1 cellular context compared by ENCODE assay signal in the genomic region with DNA sequence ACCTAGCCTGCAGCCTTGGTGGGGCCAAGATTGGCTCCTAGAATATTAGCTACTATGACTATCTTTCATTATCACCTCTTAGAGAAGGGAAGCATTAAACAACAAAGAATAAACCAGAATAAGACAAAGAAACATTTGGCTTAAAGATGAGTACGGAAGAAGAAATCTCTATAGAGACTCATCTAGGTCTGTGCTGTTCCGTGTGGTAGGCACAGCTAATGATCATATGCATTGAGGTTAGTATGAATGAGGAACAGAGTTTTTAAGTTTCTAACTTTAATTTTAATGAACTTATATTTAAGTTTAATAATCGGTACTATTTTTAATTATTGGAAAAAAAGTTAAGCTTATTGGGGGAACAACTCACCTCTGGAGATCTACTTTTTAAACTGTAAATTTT.
TF ChIP-seq lines count a peak whose summit lies in the region.

No MANE protein-coding gene starts in this region.

TF ChIP-seq in SK-N-SH, 30 proteins besides CTCF, POLR2A, EP300 and RAD21 (continued from another document):
- TF ChIP-seq, protein P1, sequence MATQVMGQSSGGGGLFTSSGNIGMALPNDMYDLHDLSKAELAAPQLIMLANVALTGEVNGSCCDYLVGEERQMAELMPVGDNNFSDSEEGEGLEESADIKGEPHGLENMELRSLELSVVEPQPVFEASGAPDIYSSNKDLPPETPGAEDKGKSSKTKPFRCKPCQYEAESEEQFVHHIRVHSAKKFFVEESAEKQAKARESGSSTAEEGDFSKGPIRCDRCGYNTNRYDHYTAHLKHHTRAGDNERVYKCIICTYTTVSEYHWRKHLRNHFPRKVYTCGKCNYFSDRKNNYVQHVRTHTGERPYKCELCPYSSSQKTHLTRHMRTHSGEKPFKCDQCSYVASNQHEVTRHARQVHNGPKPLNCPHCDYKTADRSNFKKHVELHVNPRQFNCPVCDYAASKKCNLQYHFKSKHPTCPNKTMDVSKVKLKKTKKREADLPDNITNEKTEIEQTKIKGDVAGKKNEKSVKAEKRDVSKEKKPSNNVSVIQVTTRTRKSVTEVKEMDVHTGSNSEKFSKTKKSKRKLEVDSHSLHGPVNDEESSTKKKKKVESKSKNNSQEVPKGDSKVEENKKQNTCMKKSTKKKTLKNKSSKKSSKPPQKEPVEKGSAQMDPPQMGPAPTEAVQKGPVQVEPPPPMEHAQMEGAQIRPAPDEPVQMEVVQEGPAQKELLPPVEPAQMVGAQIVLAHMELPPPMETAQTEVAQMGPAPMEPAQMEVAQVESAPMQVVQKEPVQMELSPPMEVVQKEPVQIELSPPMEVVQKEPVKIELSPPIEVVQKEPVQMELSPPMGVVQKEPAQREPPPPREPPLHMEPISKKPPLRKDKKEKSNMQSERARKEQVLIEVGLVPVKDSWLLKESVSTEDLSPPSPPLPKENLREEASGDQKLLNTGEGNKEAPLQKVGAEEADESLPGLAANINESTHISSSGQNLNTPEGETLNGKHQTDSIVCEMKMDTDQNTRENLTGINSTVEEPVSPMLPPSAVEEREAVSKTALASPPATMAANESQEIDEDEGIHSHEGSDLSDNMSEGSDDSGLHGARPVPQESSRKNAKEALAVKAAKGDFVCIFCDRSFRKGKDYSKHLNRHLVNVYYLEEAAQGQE (IDR thresholded peaks at IDR 0.05; ENCODE audit: low read depth, low read length), result no peak
- TF ChIP-seq NRF1 (IDR thresholded peaks at IDR 0.05; ENCODE audit: low read depth, low read length) (no peak), EZH2phosphoT487 (IDR thresholded peaks at IDR 0.05; ENCODE audit: borderline replicate concordance, low read depth) (no peak)
